Comparison of ENCODE assay signal across 9 cellular contexts in genomic region chr4:128653514-128654420, GRCh38.
DNase-seq lines count a peak whose midpoint lies in the region; ATAC-seq, FAIRE-seq and TF ChIP-seq lines count a peak whose summit lies in the region.
"Had no signal": no experiment of that assay in that cellular context is flagged by ENCODE, and none has a peak within 500 bp of the region (broad histone marks: within the 10 kb centered on the region; RNA-seq: fewer than 3 reads in every experiment).

No MANE protein-coding gene starts in this region.

- no peaks in the 10 kb centered on the region for H3K27me3 ChIP-seq in smooth muscle cell (ENCODE audit: low read depth)

- H3K4me3 ChIP-seq in kidney (ENCODE audit: low read length in 2 of 2) (no peak overlapping the region), smooth muscle cell (peak overlapping the region; percentile 9)

- DNase-seq in NCI-H1092 (lab: John Stamatoyannopoulos, UW), result peak; percentile 50
- peak; percentile 73 for DNase-seq in kidney
- peak; percentile 7 for DNase-seq in smooth muscle cell (lab: John Stamatoyannopoulos, UW; ENCODE audit: unreplicated experiment)
- no peak for DNase-seq in activated CD4-positive, alpha-beta T cell treated with anti-CD3 and anti-CD28 coated beads, Interleukin-2, amount 10 ng/mL, durations not matched to agents 24 days and 14 days
- no peak for DNase-seq in activated T-cell treated with anti-CD3 and anti-CD28 coated beads, Interleukin-2, amount 50 U/mL, for 4 hours
- no peak for DNase-seq in D721Med (ENCODE audit: insufficient read length, low spot score)

- H3K4me1 Mint-ChIP-seq in brain, result peaks cover 26% of the 10 kb centered on the region
- H3K4me1 Mint-ChIP-seq in activated CD4-positive, alpha-beta T cell treated with anti-CD3 and anti-CD28 coated beads, Interleukin-2, amount 10 ng/mL, durations not matched to agents 24 days and 14 days, result no peaks in the 10 kb centered on the region
- H3K4me1 Mint-ChIP-seq in activated T-cell treated with anti-CD3 and anti-CD28 coated beads, Interleukin-2, amount 50 U/mL, for 4 hours (ENCODE audit: low read depth), result no peaks in the 10 kb centered on the region

- H3K27ac ChIP-seq in kidney (ENCODE audit: low read depth in 2 of 2, low read length in 2 of 2), result no peak overlapping the region
- H3K27ac ChIP-seq in smooth muscle cell (ENCODE audit: low read depth), result peak overlapping the region; percentile 16

- peak overlapping the region; percentile 42 for H2AFZ ChIP-seq in smooth muscle cell (ENCODE audit: low read depth)

- FAIRE-seq in kidney (lab: Jason Lieb, UNC), result no peak
- no peak for FAIRE-seq in D721Med (lab: Jason Lieb, UNC)

- H3K4me3 Mint-ChIP-seq in brain, result peak overlapping the region in 4 of 5 experiments; percentile 51 to 68 (median 64)
- no peak overlapping the region for H3K4me3 Mint-ChIP-seq in activated CD4-positive, alpha-beta T cell treated with anti-CD3 and anti-CD28 coated beads, Interleukin-2, amount 10 ng/mL, durations not matched to agents 24 days and 14 days
- no peak overlapping the region for H3K4me3 Mint-ChIP-seq in activated T-cell treated with anti-CD3 and anti-CD28 coated beads, Interleukin-2, amount 50 U/mL, for 4 hours

- no peaks in the 10 kb centered on the region for H3K79me2 ChIP-seq in smooth muscle cell (ENCODE audit: low read depth)

- peak overlapping the region; percentile 58 for H3K4me2 ChIP-seq in smooth muscle cell

- no peaks in the 10 kb centered on the region for H3K36me3 Mint-ChIP-seq in brain
- no peaks in the 10 kb centered on the region for H3K36me3 Mint-ChIP-seq in activated CD4-positive, alpha-beta T cell treated with anti-CD3 and anti-CD28 coated beads, Interleukin-2, amount 10 ng/mL, durations not matched to agents 24 days and 14 days (ENCODE audit: low read depth)
- no peaks in the 10 kb centered on the region for H3K36me3 Mint-ChIP-seq in activated T-cell treated with anti-CD3 and anti-CD28 coated beads, Interleukin-2, amount 50 U/mL, for 4 hours (ENCODE audit: insufficient read depth)
- H3K36me3 Mint-ChIP-seq: activated naive CD4-positive, alpha-beta T cell treated with anti-CD3 and anti-CD28 coated beads, Interleukin-2, amount 50 U/mL, for 72 hours had no signal

- no peak for ATAC-seq in activated T-cell treated with anti-CD3 and anti-CD28 coated beads, Interleukin-2, amount 50 U/mL, for 4 hours
- no peak for ATAC-seq in GM18870 (IDR thresholded peaks at IDR 0.05; ENCODE audit: unreplicated experiment)
- ATAC-seq: activated naive CD4-positive, alpha-beta T cell treated with anti-CD3 and anti-CD28 coated beads, Interleukin-2, amount 50 U/mL, for 72 hours had no signal

- H3K9me3 ChIP-seq in kidney (ENCODE audit: control insufficient read depth in 1 of 2, low read length in 2 of 2) (peaks cover 0 to 3% of the 10 kb centered on the region in 2 donors), smooth muscle cell (replicated peaks; ENCODE audit: low read depth) (no peaks in the 10 kb centered on the region)

- TF ChIP-seq CTCF in brain (conservative IDR thresholded peaks at IDR 0.05) (no peak), kidney (IDR thresholded peaks at IDR 0.05; ENCODE audit: borderline replicate concordance, extremely low read depth, insufficient read depth) (no peak), smooth muscle cell (IDR thresholded peaks at IDR 0.05; ENCODE audit: borderline replicate concordance, insufficient read depth, poor library complexity, severe bottlenecking) (no peak), D721Med (IDR thresholded peaks at IDR 0.05; ENCODE audit: insufficient read depth, missing control alignments) (no peak)

- H3K9me3 Mint-ChIP-seq in brain, result peaks cover 6 to 23% (median 15%) of the 10 kb centered on the region in 5 experiments
- H3K9me3 Mint-ChIP-seq in activated CD4-positive, alpha-beta T cell treated with anti-CD3 and anti-CD28 coated beads, Interleukin-2, amount 10 ng/mL, durations not matched to agents 24 days and 14 days, result no peaks in the 10 kb centered on the region
- peaks cover 6% of the 10 kb centered on the region for H3K9me3 Mint-ChIP-seq in activated T-cell treated with anti-CD3 and anti-CD28 coated beads, Interleukin-2, amount 50 U/mL, for 4 hours

- H3K36me3 ChIP-seq in kidney (ENCODE audit: control insufficient read depth in 1 of 2, insufficient read depth in 2 of 2, low read length in 2 of 2) (no peaks in the 10 kb centered on the region), smooth muscle cell (ENCODE audit: low read depth) (no peaks in the 10 kb centered on the region)

- peaks cover 2% of the 10 kb centered on the region for H3K27me3 Mint-ChIP-seq in brain
- H3K27me3 Mint-ChIP-seq in activated CD4-positive, alpha-beta T cell treated with anti-CD3 and anti-CD28 coated beads, Interleukin-2, amount 10 ng/mL, durations not matched to agents 24 days and 14 days, result no peaks in the 10 kb centered on the region
- peaks cover 10% of the 10 kb centered on the region for H3K27me3 Mint-ChIP-seq in activated T-cell treated with anti-CD3 and anti-CD28 coated beads, Interleukin-2, amount 50 U/mL, for 4 hours (ENCODE audit: low read depth)

- H3K9ac ChIP-seq in kidney (ENCODE audit: low read length in 2 of 2) (no peak overlapping the region), smooth muscle cell (ENCODE audit: low read depth) (no peak overlapping the region)

- H3K4me1 ChIP-seq in kidney (ENCODE audit: control insufficient read depth in 1 of 2, insufficient read depth in 1 of 2, low read depth in 1 of 2, low read length in 2 of 2) (peaks cover 4 to 5% of the 10 kb centered on the region in 2 donors), smooth muscle cell (ENCODE audit: low read depth) (peaks cover 15% of the 10 kb centered on the region)

- WGBS in smooth muscle cell (ENCODE audit: low lambda C conversion rate), result 24% methylated on average over 9 of the region's 9 CpGs

- H3K27ac Mint-ChIP-seq in brain, result peak overlapping the region; percentile 51 to 94 (median 86)
- H3K27ac Mint-ChIP-seq in activated CD4-positive, alpha-beta T cell treated with anti-CD3 and anti-CD28 coated beads, Interleukin-2, amount 10 ng/mL, durations not matched to agents 24 days and 14 days, result no peak overlapping the region
- H3K27ac Mint-ChIP-seq: activated naive CD4-positive, alpha-beta T cell treated with anti-CD3 and anti-CD28 coated beads, Interleukin-2, amount 50 U/mL, for 72 hours had no signal

- intact Hi-C loops in kidney (cut with DNase I), result no loop called here
- intact Hi-C loops in activated CD4-positive, alpha-beta T cell treated with anti-CD3 and anti-CD28 coated beads, Interleukin-2, amount 10 ng/mL, durations not matched to agents 24 days and 14 days (cut with micrococcal nuclease), result no loop called here

- no peaks in the 10 kb centered on the region for H4K20me1 ChIP-seq in smooth muscle cell (ENCODE audit: low read depth)

- H3F3A ChIP-seq in smooth muscle cell (ENCODE audit: low read depth), result peaks cover 10% of the 10 kb centered on the region

Comparison
In these comparisons a context has a peak if more than half of its experiments do, and no peak if none do; other contexts are left out.
1. DNase-seq: peak in NCI-H1092 (single experiment), kidney (single experiment) and smooth muscle cell (single experiment); none in activated CD4-positive, alpha-beta T cell treated with anti-CD3 and anti-CD28 coated beads, Interleukin-2, amount 10 ng/mL, durations not matched to agents 24 days and 14 days (single experiment), activated T-cell treated with anti-CD3 and anti-CD28 coated beads, Interleukin-2, amount 50 U/mL, for 4 hours (single experiment) and D721Med (single experiment).
2. H3K4me3 Mint-ChIP-seq: peak in brain (4 of 5); none in activated CD4-positive, alpha-beta T cell treated with anti-CD3 and anti-CD28 coated beads, Interleukin-2, amount 10 ng/mL, durations not matched to agents 24 days and 14 days (single experiment) and activated T-cell treated with anti-CD3 and anti-CD28 coated beads, Interleukin-2, amount 50 U/mL, for 4 hours (single experiment).